12 cellular contexts compared by ENCODE assay signal in the genomic region with DNA sequence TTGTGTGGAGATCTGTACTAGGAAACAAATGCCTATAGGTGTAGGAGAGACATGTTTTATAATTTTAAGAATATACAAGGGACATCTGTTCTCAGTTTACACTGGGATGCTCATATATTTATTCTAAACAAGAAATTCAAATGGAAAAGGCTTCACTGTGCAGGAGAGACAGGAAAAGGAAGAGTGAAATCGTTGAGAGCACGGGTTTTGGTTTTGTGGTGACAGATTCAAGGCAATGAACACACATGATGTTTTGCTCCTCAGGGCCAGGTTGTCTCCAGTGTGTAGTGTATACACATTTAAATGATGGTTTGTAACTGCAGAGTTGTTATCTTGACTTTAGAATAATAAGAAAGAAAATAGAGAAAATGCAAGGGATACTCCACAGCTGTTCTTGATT.
DNase-seq lines count a peak whose midpoint lies in the region; ATAC-seq lines count a peak whose summit lies in the region.
"Had no signal": no experiment of that assay in that cellular context is flagged by ENCODE, and none has a peak within 500 bp of the region (broad histone marks: within the 10 kb centered on the region; RNA-seq: fewer than 3 reads in every experiment).

No MANE protein-coding gene starts in this region.

- peaks cover 62% of the 10 kb centered on the region for H3K4me1 ChIP-seq in thymus (ENCODE audit: control insufficient read depth, insufficient read depth, low read length)

- H3K9me3 ChIP-seq in thymus (ENCODE audit: control insufficient read depth): no peaks in the 10 kb centered on the region

- H3K4me3 Mint-ChIP-seq in effector memory CD8-positive, alpha-beta T cell: peak overlapping the region; percentile 78 to 85

- peaks cover 3% of the 10 kb centered on the region for H3K36me3 ChIP-seq in thymus (ENCODE audit: control insufficient read depth, insufficient read depth)

- DNase-seq in activated gamma-delta T cell treated with Interleukin-2 at 50 U/mL for 16 hours: peak; percentile 18
- no peak for DNase-seq in activated gamma-delta T cell (lab: John Stamatoyannopoulos, UW)
- peak; percentile 12 for DNase-seq in OCI-M1 (lab: John Stamatoyannopoulos, UW)
- no peak for DNase-seq in effector memory CD8-positive, alpha-beta T cell
- no peak for DNase-seq in HCEC 1CT
- DNase-seq in NCI-H345 (lab: John Stamatoyannopoulos, UW): no peak
- no peak for DNase-seq in DMS79 (lab: John Stamatoyannopoulos, UW)
- DNase-seq: NCI-H1105, NCI-H446, retina had no signal

- H3K9me3 Mint-ChIP-seq in effector memory CD8-positive, alpha-beta T cell: no peaks in the 10 kb centered on the region

- ATAC-seq in effector memory CD8-positive, alpha-beta T cell (replicated peaks): no peak
- ATAC-seq: Panc1 had no signal

- no peaks in the 10 kb centered on the region for H3K27me3 ChIP-seq in thymus (ENCODE audit: control insufficient read depth, insufficient read depth)

- H3K36me3 Mint-ChIP-seq in effector memory CD8-positive, alpha-beta T cell (ENCODE audit: insufficient read depth): peaks cover 10% of the 10 kb centered on the region

- H3K4me1 Mint-ChIP-seq in effector memory CD8-positive, alpha-beta T cell (ENCODE audit: low read depth in 2 of 2): peaks cover 56 to 81% of the 10 kb centered on the region in 2 donors

- H3K4me3 ChIP-seq in thymus (ENCODE audit: low read length): peak overlapping the region; percentile 45

- H3K27ac Mint-ChIP-seq in effector memory CD8-positive, alpha-beta T cell: peak overlapping the region; percentile 96 to 98

- WGBS in thymus: 2% methylated on average over 2 of the region's 2 CpGs

- H3K27me3 Mint-ChIP-seq in effector memory CD8-positive, alpha-beta T cell: no peaks in the 10 kb centered on the region

- H3K27ac ChIP-seq in thymus (ENCODE audit: low read depth): peak overlapping the region; percentile 98

Comparison
In these comparisons a context has a peak if more than half of its experiments do, and no peak if none do; other contexts are left out.
1. DNase-seq: peak in activated gamma-delta T cell treated with Interleukin-2 at 50 U/mL for 16 hours (single experiment) and OCI-M1 (single experiment); none in activated gamma-delta T cell (single experiment), effector memory CD8-positive, alpha-beta T cell (0 of 3), HCEC 1CT (single experiment), NCI-H345 (single experiment) and DMS79 (single experiment).